In genomic region chr10:75428434-75429158, GRCh38 we compare ENCODE assay signal across 12 cellular contexts. TPM values are rescaled to one million over a fixed set of nuclear protein-coding genes. Genes with fewer than 3 reads are reported as not detected.
DNase-seq lines count a peak whose midpoint lies in the region; ATAC-seq and TF ChIP-seq lines count a peak whose summit lies in the region.
"Had no signal": no experiment of that assay in that cellular context is flagged by ENCODE, and none has a peak within 500 bp of the region (broad histone marks: within the 10 kb centered on the region; RNA-seq: fewer than 3 reads in every experiment).

No MANE protein-coding gene starts in this region.

- DNase-seq in RKO (ENCODE audit: low spot score): peak; percentile 57
- no peak for DNase-seq in esophagus muscularis mucosa (ENCODE audit: extremely low spot score)
- no peak for DNase-seq in central memory CD4-positive, alpha-beta T cell
- no peak for DNase-seq in RPMI8226
- no peak for DNase-seq in NCI-H2196 (lab: John Stamatoyannopoulos, UW; ENCODE audit: unreplicated experiment)
- DNase-seq in NCI-H774 (lab: John Stamatoyannopoulos, UW): no peak
- DNase-seq: immature natural killer cell, NCI-H1092 treated with DMSO at 0.1 percent for 48 hours had no signal

- H3K36me3 ChIP-seq in esophagus muscularis mucosa (no peaks in the 10 kb centered on the region), skeletal muscle tissue (ENCODE audit: control insufficient read depth in 3 of 3, insufficient read depth in 3 of 3, low read length in 3 of 3) (no peaks in the 10 kb centered on the region)
- H3K36me3 ChIP-seq: suprapubic skin had no signal

- no peaks in the 10 kb centered on the region for H3K9me3 ChIP-seq in esophagus muscularis mucosa
- no peaks in the 10 kb centered on the region for H3K9me3 ChIP-seq in skeletal muscle tissue (ENCODE audit: control insufficient read depth in 3 of 3, low read length in 3 of 3)
- H3K9me3 ChIP-seq: suprapubic skin had no signal

- no peaks in the 10 kb centered on the region for H3K27me3 ChIP-seq in esophagus muscularis mucosa
- H3K27me3 ChIP-seq in skeletal muscle tissue (ENCODE audit: control insufficient read depth in 3 of 3, insufficient read depth in 3 of 3, low read length in 3 of 3): peaks cover 0 to 20% (median 7%) of the 10 kb centered on the region in 3 donors
- H3K27me3 ChIP-seq: suprapubic skin had no signal

- no peak for TF ChIP-seq POLR2A in esophagus muscularis mucosa (IDR thresholded peaks at IDR 0.05; ENCODE audit: low read depth)

- no peak overlapping the region for H3K9ac ChIP-seq in skeletal muscle tissue (ENCODE audit: low read depth in 1 of 3, low read length in 3 of 3)

- no peak for TF ChIP-seq CTCF in esophagus muscularis mucosa (IDR thresholded peaks at IDR 0.05)

- 75% methylated on average over 9 of the region's 9 CpGs for WGBS in esophagus muscularis mucosa

- intact Hi-C loops in esophagus muscularis mucosa (cut with DNase I): no loop called here

- no peak for TF ChIP-seq EP300 in esophagus muscularis mucosa (IDR thresholded peaks at IDR 0.05)

- H3K27ac ChIP-seq in esophagus muscularis mucosa (replicated peaks in 1 of 4) (peak overlapping the region; percentile 56 to 86 (median 60)), skeletal muscle tissue (ENCODE audit: low read depth, low read length) (peak overlapping the region; percentile 8)
- H3K27ac ChIP-seq: SK-N-MC, suprapubic skin had no signal

- peak; percentile 53 for ATAC-seq in HG02798 (IDR thresholded peaks at IDR 0.05; ENCODE audit: poor library complexity, unreplicated experiment)

- H3K4me1 ChIP-seq in esophagus muscularis mucosa: peaks cover 40 to 58% (median 55%) of the 10 kb centered on the region in 4 donors
- H3K4me1 ChIP-seq in skeletal muscle tissue (ENCODE audit: control insufficient read depth in 3 of 3, insufficient read depth in 3 of 3, low read length in 3 of 3): peaks cover 12 to 30% (median 15%) of the 10 kb centered on the region in 3 donors

- H3K4me3 ChIP-seq in esophagus muscularis mucosa (no peak overlapping the region), skeletal muscle tissue (ENCODE audit: low read length in 3 of 3) (no peak overlapping the region)
- H3K4me3 ChIP-seq: SK-N-MC, suprapubic skin had no signal

RNA-seq across cellular contexts. Expression of gene LRMDA, which starts 2.8 kb away (rescaled TPM):
- 10 to 100 TPM; 14.3 to 34.9 (median 26.5) TPM for total RNA-seq in esophagus muscularis mucosa
- total RNA-seq in skeletal muscle tissue: 7.3 TPM

RNA-seq across cellular contexts. Expression of gene ZNF503, which starts 27.0 kb away (rescaled TPM):
- total RNA-seq in esophagus muscularis mucosa: 100 to 1,000 TPM in 1 of 4 donors, 10 to 100 TPM in 3; 21.2 to 101 (median 65.1) TPM
- 3.7 TPM for total RNA-seq in skeletal muscle tissue
